In genomic region chr15:44719293-44719999, GRCh38 we compare ENCODE assay signal across 9 cellular contexts.
A peak's percentile ranks its signal among the peaks of the same experiment; 100 is the strongest.
DNase-seq lines count a peak whose midpoint lies in the region; ATAC-seq and TF ChIP-seq lines count a peak whose summit lies in the region.
"Had no signal": no experiment of that assay in that cellular context is flagged by ENCODE, and none has a peak within 500 bp of the region (broad histone marks: within the 10 kb centered on the region; RNA-seq: fewer than 3 reads in every experiment).

No MANE protein-coding gene starts in this region.

- H3K4me3 ChIP-seq in OCI-LY3 (ENCODE audit: low read length) (no peak overlapping the region), astrocyte of the spinal cord (ENCODE audit: low read depth, low read length) (no peak overlapping the region)
- H3K4me3 ChIP-seq: skin epidermis had no signal

- DNase-seq in astrocyte of the spinal cord (ENCODE audit: low read depth, low spot score) (peak; percentile 22), middle frontal gyrus (ENCODE audit: extremely low spot score, low spot score) (no peak), posterior cingulate gyrus (no peak), NCI-H748 treated with DMSO at 0.1 percent for 48 hours (lab: John Stamatoyannopoulos, UW) (no peak)
- peak in 2 of 3 experiments; percentile 44 to 59 for DNase-seq in stimulated activated CD4-positive, alpha-beta T cell treated with anti-CD3 and anti-CD28 coated beads, TNF-alpha, amount 100 ng/mL, for 24 hours (ENCODE audit: low read depth in 3 of 3)

- peak; percentile 56 for ATAC-seq in HG02642 (IDR thresholded peaks at IDR 0.05; ENCODE audit: poor library complexity, unreplicated experiment)

- H3K27ac ChIP-seq in OCI-LY3 (ENCODE audit: low read length) = peak overlapping the region; percentile 96

- intact Hi-C loops in posterior cingulate gyrus (cut with DNase I) = no loop called here

- peak overlapping the region; percentile 46 for H3K9ac ChIP-seq in OCI-LY3 (ENCODE audit: low read length)

- H2AFZ ChIP-seq in OCI-LY3 (ENCODE audit: low read depth, low read length) = no peak overlapping the region

- H3K36me3 ChIP-seq in OCI-LY3 (replicated peaks; ENCODE audit: low read depth, low read length) = peaks cover 48% of the 10 kb centered on the region

- H3K27me3 ChIP-seq in OCI-LY3 (ENCODE audit: low read depth, low read length) = no peaks in the 10 kb centered on the region

- no peaks in the 10 kb centered on the region for H3K9me3 ChIP-seq in OCI-LY3 (ENCODE audit: insufficient read depth, low read length)

- H3K79me2 ChIP-seq in OCI-LY3 (ENCODE audit: low read length) = peaks cover 46% of the 10 kb centered on the region

- in situ Hi-C loops in astrocyte of the spinal cord (cut with HindIII; ENCODE audit: low sequenced_read_pairs) = no loop called here

- TF ChIP-seq CTCF in OCI-LY3 (IDR thresholded peaks at IDR 0.05; ENCODE audit: low read depth, low read length) (no peak), astrocyte of the spinal cord (IDR thresholded peaks at IDR 0.05; ENCODE audit: low read depth, low read length) (no peak)

- H3K4me1 ChIP-seq in OCI-LY3 (ENCODE audit: low read length) = peaks cover 96% of the 10 kb centered on the region

- peaks cover 41% of the 10 kb centered on the region for H4K20me1 ChIP-seq in OCI-LY3 (ENCODE audit: insufficient read depth, low read length)

- H3K4me2 ChIP-seq in OCI-LY3 (ENCODE audit: low read length) = peak overlapping the region; percentile 92

- TF ChIP-seq POLR2A in GM18526 (IDR thresholded peaks at IDR 0.05; ENCODE audit: extremely low read depth, insufficient read length) = peak; percentile 66

Comparison
In these comparisons a context has a peak if more than half of its experiments do, and no peak if none do; other contexts are left out.
1. DNase-seq: peak in astrocyte of the spinal cord (single experiment) and stimulated activated CD4-positive, alpha-beta T cell treated with anti-CD3 and anti-CD28 coated beads, TNF-alpha, amount 100 ng/mL, for 24 hours (2 of 3); none in middle frontal gyrus (single experiment), posterior cingulate gyrus (0 of 10) and NCI-H748 treated with DMSO at 0.1 percent for 48 hours (single experiment).